Comparison of ENCODE assay signal across 7 cellular contexts in the genomic region with DNA sequence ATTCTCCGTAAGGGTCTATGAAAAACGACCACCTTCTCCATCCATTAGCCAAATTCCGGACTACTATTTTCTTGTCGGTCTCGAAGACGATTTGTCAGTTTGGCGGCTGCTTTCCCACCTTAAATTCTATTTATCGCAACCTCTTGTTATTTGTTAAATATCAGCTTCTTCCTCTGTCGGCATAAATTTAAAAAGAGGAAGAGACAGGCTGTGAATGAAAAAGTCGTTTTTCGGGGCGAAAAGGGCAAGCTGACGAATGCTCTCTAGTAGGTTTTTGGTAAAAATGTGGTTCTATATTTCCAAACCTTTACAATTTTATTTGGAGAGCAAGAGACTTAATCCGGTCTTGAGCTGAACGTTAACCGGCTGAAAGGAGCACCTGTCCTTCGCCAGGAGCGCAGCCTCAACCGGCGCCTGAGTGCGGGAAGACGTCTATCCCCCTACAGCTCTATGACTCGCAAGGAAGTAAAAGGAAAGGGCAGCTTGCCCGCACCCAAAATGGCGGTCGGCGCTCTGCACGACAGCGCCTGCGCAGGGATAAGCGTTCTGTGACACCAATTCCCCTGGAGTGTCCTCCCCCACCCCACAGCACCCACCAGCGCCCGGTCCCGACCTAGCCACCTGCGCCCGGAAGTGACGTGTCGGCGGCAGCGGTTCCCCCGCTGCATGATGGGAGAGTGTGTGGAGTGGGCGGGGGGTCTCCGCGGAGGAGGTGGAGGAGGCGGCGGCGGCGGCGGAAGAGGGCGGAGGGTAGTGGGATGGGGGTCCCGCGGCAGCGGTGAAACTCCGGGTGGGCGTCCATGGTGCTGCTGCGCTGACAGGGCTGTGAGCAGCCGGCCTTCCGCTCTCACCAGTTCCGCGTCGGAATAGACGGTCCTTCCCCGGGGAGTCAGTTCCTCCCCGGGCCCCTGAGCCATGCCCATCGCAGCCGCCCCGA. TPM values are rescaled to one million over a fixed set of nuclear protein-coding genes. Genes with fewer than 3 reads are reported as not detected.
A peak's percentile ranks its signal among the peaks of the same experiment; 100 is the strongest.
DNase-seq lines count a peak whose midpoint lies in the region; ATAC-seq, FAIRE-seq and TF ChIP-seq lines count a peak whose summit lies in the region.

A gene with protein sequence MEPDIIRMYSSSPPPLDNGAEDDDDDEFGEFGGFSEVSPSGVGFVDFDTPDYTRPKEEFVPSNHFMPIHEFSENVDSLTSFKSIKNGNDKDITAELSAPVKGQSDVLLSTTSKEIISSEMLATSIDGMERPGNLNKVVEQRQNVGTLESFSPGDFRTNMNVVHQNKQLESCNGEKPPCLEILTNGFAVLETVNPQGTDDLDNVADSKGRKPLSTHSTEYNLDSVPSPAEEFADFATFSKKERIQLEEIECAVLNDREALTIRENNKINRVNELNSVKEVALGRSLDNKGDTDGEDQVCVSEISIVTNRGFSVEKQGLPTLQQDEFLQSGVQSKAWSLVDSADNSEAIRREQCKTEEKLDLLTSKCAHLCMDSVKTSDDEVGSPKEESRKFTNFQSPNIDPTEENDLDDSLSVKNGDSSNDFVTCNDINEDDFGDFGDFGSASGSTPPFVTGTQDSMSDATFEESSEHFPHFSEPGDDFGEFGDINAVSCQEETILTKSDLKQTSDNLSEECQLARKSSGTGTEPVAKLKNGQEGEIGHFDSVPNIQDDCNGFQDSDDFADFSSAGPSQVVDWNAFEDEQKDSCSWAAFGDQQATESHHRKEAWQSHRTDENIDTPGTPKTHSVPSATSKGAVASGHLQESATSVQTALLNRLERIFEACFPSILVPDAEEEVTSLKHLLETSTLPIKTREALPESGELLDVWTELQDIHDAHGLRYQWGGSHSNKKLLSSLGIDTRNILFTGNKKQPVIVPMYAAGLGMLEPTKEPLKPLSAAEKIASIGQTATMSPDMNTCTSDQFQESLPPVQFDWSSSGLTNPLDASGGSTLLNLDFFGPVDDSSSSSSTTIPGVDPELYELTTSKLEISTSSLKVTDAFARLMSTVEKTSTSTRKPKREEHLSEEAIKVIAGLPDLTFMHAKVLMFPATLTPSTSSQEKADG (plus strand): TSS at position 662 of the 937 bp plus-strand sequence. CDS start 27,147 bp downstream, outside the sequence.

- DNase-seq in NCI-H2107 treated with DMSO at 0.1 percent for 48 hours (lab: John Stamatoyannopoulos, UW; ENCODE audit: unreplicated experiment), result peak; percentile 92
- peak; percentile 99 for DNase-seq in body of pancreas
- peak; percentile 95 for DNase-seq in iPS DF 19.7 (ENCODE audit: low read depth, low spot score)
- DNase-seq in sigmoid colon, result peak; percentile 100

- 0% methylated on average over 50 to 67 of the region's 67 CpGs for WGBS in body of pancreas, 2 donors
- 0% methylated on average over 67 of the region's 67 CpGs for WGBS in sigmoid colon, 2 donors

- peak; percentile 63 for ATAC-seq in GM18519 (IDR thresholded peaks at IDR 0.05; ENCODE audit: low FRiP score, unreplicated experiment)
- peak; percentile 50 for ATAC-seq in HG03060 (IDR thresholded peaks at IDR 0.05; ENCODE audit: low read depth, unreplicated experiment)
- ATAC-seq in body of pancreas, result peak; percentile 97

- intact Hi-C loops in body of pancreas (cut with DNase I), result loop anchor here (5.0 kb wide), 1 partner anchor 343 kb away; no protein-coding TSS in a partner anchor
- intact Hi-C loops in sigmoid colon (cut with DNase I), result loop anchor here (2.0 to 10.0 kb wide), 6 partner anchors 38 to 528 kb away; partner anchors contain the start of gene LGALSL

- FAIRE-seq in TTC549 (lab: Jason Lieb, UNC), result peak; percentile 94

- TF ChIP-seq EP300 in sigmoid colon (IDR thresholded peaks at IDR 0.05), result peak in 1 of 4 donors; percentile 74

- H3K36me3 ChIP-seq in body of pancreas (replicated peaks in 1 of 2; ENCODE audit: insufficient read depth in 1 of 2, low read depth in 2 of 2) (no peaks in the 10 kb centered on the region), sigmoid colon (no peaks in the 10 kb centered on the region)

- H3K27ac ChIP-seq in body of pancreas (peak within 1 kb of the TSS; percentile 95 to 96 (median 95)), sigmoid colon (peak within 1 kb of the TSS; percentile 96 to 98 (median 96))

- TF ChIP-seq POLR2A in body of pancreas (IDR thresholded peaks at IDR 0.05) (peak; percentile 82 to 98 (median 95)), sigmoid colon (IDR thresholded peaks at IDR 0.05) (peak; percentile 86 to 91)

- TF ChIP-seq CTCF in body of pancreas (IDR thresholded peaks at IDR 0.05) (peak in 1 of 7 experiments; percentile 17), sigmoid colon (IDR thresholded peaks at IDR 0.05) (no peak)

- H3K9me3 ChIP-seq in body of pancreas, result no peaks in the 10 kb centered on the region
- H3K9me3 ChIP-seq in sigmoid colon, result no peaks in the 10 kb centered on the region

- H3K4me1 ChIP-seq in body of pancreas (peaks cover 16% of the 10 kb centered on the region), sigmoid colon (peaks cover 0 to 31% (median 14%) of the 10 kb centered on the region in 4 donors)

- H3K4me3 ChIP-seq in body of pancreas, result peak within 1 kb of the TSS; percentile 61 to 100
- H3K4me3 ChIP-seq in sigmoid colon, result peak within 1 kb of the TSS; percentile 85 to 97 (median 92)

- H3K27me3 ChIP-seq in body of pancreas (no peaks in the 10 kb centered on the region), sigmoid colon (no peaks in the 10 kb centered on the region)

RNA-seq across cellular contexts. Expression of the gene that starts here (rescaled TPM):
- total RNA-seq in body of pancreas, result 10 to 100 TPM; 32.0 to 52.9 TPM
- total RNA-seq in sigmoid colon, result 10 to 100 TPM; 35.7 to 52.2 (median 41.1) TPM
- 10 to 100 TPM; 37.2 to 60.1 (median 52.3) TPM for polyA plus RNA-seq in sigmoid colon

Comparison
In these comparisons a context has a peak if more than half of its experiments do, and no peak if none do; other contexts are left out.
1. Peak in every context shown above with its lines: DNase-seq, ATAC-seq, H3K4me3 ChIP-seq and H3K27ac ChIP-seq.